19 cellular contexts compared by ENCODE assay signal in the genomic region with DNA sequence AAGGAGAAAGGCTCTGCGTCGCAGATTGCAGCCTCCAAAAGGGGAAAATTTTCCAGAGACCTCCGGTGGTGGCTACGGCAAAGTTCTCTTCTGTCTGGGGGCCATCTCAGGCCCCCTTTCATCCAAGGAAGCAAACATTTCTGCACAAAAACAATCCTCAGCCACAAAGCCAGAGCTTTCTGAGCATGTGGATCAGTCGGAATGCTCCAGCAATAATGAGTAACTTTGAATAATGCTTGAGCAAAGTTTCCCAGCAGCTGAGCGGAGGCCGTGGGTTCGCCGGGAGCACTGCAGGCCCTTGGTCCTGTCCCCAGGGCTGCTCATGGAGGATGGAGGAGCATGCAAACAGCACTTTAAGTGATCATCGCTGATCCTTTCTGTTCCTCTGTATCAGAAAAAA.
"Had no signal": no experiment of that assay in that cellular context is flagged by ENCODE, and none has a peak within 500 bp of the region (broad histone marks: within the 10 kb centered on the region; RNA-seq: fewer than 3 reads in every experiment).

No MANE protein-coding gene starts in this region.

- H3K27ac ChIP-seq: dorsolateral prefrontal cortex, epithelial cell of prostate, esophagus squamous epithelium, psoas muscle, sigmoid colon, skin epidermis, uterus had no signal

- H3K4me3 ChIP-seq: dorsolateral prefrontal cortex, esophagus squamous epithelium, psoas muscle, sigmoid colon, skin epidermis, uterus had no signal

- DNase-seq: cortex of kidney; dorsolateral prefrontal cortex; effector memory CD4-positive, alpha-beta T cell; esophagus squamous epithelium; foreskin fibroblast; left colon; left ventricle myocardium superior; mesendoderm; naive B cell; nephron progenitor cell; psoas muscle; retina; sigmoid colon; stimulated activated CD4-positive, alpha-beta T cell treated with anti-CD3 and anti-CD28 coated beads, Interleukin-12 subunit alpha, Interleukin-12 subunit beta, amount 100 ng/mL, for 4 hours; stimulated activated naive CD4-positive, alpha-beta T cell treated with Interleukin-2 at 50 U/mL for 16 hours; trophoblast cell; uterus had no signal

- H3K9me3 ChIP-seq: esophagus squamous epithelium, psoas muscle, sigmoid colon, uterus had no signal

- ATAC-seq: left colon, left ventricle myocardium superior, psoas muscle had no signal

- H3K4me1 ChIP-seq: esophagus squamous epithelium, psoas muscle, sigmoid colon, uterus had no signal

- H3K36me3 ChIP-seq: esophagus squamous epithelium, sigmoid colon, uterus had no signal

- H3K27me3 ChIP-seq: uterus had no signal
